1 cellular context compared by ENCODE assay signal in the genomic region with DNA sequence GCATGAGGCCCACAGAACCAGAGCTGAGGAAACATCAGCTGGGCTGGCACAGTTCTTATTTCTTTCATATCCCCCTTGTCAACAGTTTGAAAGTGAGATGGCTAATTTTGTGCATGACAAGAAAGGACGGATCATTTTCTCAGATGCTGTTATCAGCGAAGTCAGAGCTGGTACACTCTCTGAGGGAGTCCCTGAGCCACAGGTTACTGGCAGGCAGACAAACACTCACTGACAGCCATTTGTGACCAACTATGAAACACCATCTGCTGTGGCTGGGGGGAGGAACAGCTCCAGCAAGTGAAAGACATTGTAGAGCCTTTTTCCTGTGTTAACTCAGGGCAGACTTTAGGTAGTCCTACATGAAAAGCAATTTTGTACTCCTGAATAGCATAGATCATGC.
TF ChIP-seq lines count a peak whose summit lies in the region.

No MANE protein-coding gene starts in this region.

TF ChIP-seq in HepG2, 621 proteins besides CTCF, POLR2A, EP300 and RAD21 (continued from another document):
- TF ChIP-seq, protein P1, sequence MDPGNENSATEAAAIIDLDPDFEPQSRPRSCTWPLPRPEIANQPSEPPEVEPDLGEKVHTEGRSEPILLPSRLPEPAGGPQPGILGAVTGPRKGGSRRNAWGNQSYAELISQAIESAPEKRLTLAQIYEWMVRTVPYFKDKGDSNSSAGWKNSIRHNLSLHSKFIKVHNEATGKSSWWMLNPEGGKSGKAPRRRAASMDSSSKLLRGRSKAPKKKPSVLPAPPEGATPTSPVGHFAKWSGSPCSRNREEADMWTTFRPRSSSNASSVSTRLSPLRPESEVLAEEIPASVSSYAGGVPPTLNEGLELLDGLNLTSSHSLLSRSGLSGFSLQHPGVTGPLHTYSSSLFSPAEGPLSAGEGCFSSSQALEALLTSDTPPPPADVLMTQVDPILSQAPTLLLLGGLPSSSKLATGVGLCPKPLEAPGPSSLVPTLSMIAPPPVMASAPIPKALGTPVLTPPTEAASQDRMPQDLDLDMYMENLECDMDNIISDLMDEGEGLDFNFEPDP (CRISPR knock-in tag; conservative IDR thresholded peaks at IDR 0.05) = no peak
